Comparison of ENCODE assay signal across 23 cellular contexts in genomic region chr5:103452666-103453065, GRCh38.
DNase-seq lines count a peak whose midpoint lies in the region; ATAC-seq, FAIRE-seq and TF ChIP-seq lines count a peak whose summit lies in the region.
"Had no signal": no experiment of that assay in that cellular context is flagged by ENCODE, and none has a peak within 500 bp of the region (broad histone marks: within the 10 kb centered on the region; RNA-seq: fewer than 3 reads in every experiment).

No MANE protein-coding gene starts in this region.

- no peaks in the 10 kb centered on the region for H3K36me3 ChIP-seq in adipocyte (ENCODE audit: control insufficient read depth, insufficient read depth, low read length, severe bottlenecking)
- H3K36me3 ChIP-seq: BLaER1, left lung, neural progenitor cell, transverse colon had no signal

- DNase-seq in H54 (ENCODE audit: insufficient read length, low spot score) (no peak), adipocyte (ENCODE audit: low read depth) (peak; percentile 63), foreskin fibroblast (peak; percentile 58 to 61), SKM-1 treated with dmso at 0.1 percent for 144 hours (lab: John Stamatoyannopoulos, UW; ENCODE audit: unreplicated experiment) (no peak), NCI-H2107 treated with DMSO at 0.1 percent for 48 hours (lab: John Stamatoyannopoulos, UW; ENCODE audit: unreplicated experiment) (no peak), NCI-H510A treated with DMSO at 0.1 percent for 48 hours (lab: John Stamatoyannopoulos, UW) (no peak)
- DNase-seq: activated CD8-positive, alpha-beta T cell treated with anti-CD3 and anti-CD28 coated beads, Interleukin-2, amount 10 ng/mL, durations not matched to agents 7 days and 5 days; activated naive CD4-positive, alpha-beta T cell treated with Interleukin-2 at 50 U/mL for 16 hours; activated T-cell treated with anti-CD3 and anti-CD28 coated beads, Interleukin-2, amount 50 U/mL, for 1 hour; effector CD4-positive, alpha-beta T cell; glutamatergic neuron; left lung; NCI-H1694; NCI-H2227 treated with DMSO at 0.1 percent for 48 hours; NCI-H82; OCI-M1; stimulated activated CD4-positive, alpha-beta T cell treated with anti-CD3 and anti-CD28 coated beads, Interleukin-4, amount 100 ng/mL, for 1 hour; transverse colon had no signal

- H3K4me3 ChIP-seq in adipocyte (ENCODE audit: low read length): no peak overlapping the region
- H3K4me3 ChIP-seq in foreskin fibroblast (ENCODE audit: low read depth in 1 of 2, low read length in 2 of 2): no peak overlapping the region
- H3K4me3 ChIP-seq: BLaER1, K562, left lung, neural progenitor cell, transverse colon had no signal

- no peak overlapping the region for H3K9ac ChIP-seq in adipocyte (ENCODE audit: low read length)
- H3K9ac ChIP-seq: BLaER1, neural progenitor cell had no signal

- TF ChIP-seq POLR2A in H54 (IDR thresholded peaks at IDR 0.05; ENCODE audit: low read depth, low read length): no peak

- H3K4me1 ChIP-seq in adipocyte (ENCODE audit: control insufficient read depth, insufficient read depth, low read length): peaks cover 17% of the 10 kb centered on the region
- H3K4me1 ChIP-seq: BLaER1, left lung, transverse colon had no signal

- H3K27me3 ChIP-seq in adipocyte (replicated peaks; ENCODE audit: control insufficient read depth, insufficient read depth, low read length): no peaks in the 10 kb centered on the region
- H3K27me3 ChIP-seq: BLaER1, left lung, neural progenitor cell, transverse colon had no signal

- ATAC-seq in HG02610 (IDR thresholded peaks at IDR 0.05; ENCODE audit: unreplicated experiment): no peak
- ATAC-seq: activated CD8-positive, alpha-beta T cell treated with anti-CD3 and anti-CD28 coated beads, Interleukin-2, amount 10 ng/mL, durations not matched to agents 7 days and 5 days; esophagus mucosa; K562; left lung had no signal

- no peaks in the 10 kb centered on the region for H3K9me3 ChIP-seq in adipocyte (ENCODE audit: control insufficient read depth, low read length)
- H3K9me3 ChIP-seq: BLaER1, left lung, transverse colon had no signal

- TF ChIP-seq CTCF in foreskin fibroblast (IDR thresholded peaks at IDR 0.05; ENCODE audit: low read depth, low read length): no peak

- peak; percentile 50 for FAIRE-seq in H54 (lab: Jason Lieb, UNC)
- FAIRE-seq: K562 had no signal

Comparison
In these comparisons a context has a peak if more than half of its experiments do, and no peak if none do; other contexts are left out.
1. DNase-seq: peak in adipocyte (single experiment) and foreskin fibroblast (2 of 2); none in H54 (single experiment), SKM-1 treated with dmso at 0.1 percent for 144 hours (single experiment), NCI-H2107 treated with DMSO at 0.1 percent for 48 hours (single experiment) and NCI-H510A treated with DMSO at 0.1 percent for 48 hours (single experiment).